ENCODE assay signal across 2 cellular contexts in the genomic region with DNA sequence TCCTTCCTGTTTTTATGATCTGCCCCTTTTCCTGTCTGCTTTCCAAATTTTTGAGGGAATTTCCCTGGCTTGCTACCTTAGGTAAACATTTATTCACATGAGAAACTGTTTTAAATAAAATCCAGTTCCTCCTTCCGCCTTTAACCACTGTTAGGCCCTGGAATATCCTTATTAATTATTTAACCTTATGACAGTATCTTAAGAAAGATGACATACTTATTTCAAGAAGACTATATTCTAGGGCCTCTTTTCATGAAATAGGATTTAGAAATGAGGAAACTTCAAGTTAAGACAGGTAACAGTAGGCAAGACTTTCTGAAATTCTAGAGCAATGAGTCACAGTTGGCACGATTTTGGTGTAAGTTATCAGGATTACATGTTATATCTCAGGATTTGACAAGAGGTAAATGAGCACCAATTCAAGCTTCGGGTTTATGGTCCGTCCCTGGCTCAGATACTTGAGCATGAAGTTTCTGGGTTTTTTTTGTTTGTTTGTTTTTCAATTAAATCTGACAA.
TF ChIP-seq lines count a peak whose summit lies in the region.

No MANE protein-coding gene starts in this region.

TF ChIP-seq in liver, 16 proteins besides CTCF, POLR2A, EP300 and RAD21:
- no peak for TF ChIP-seq ATF3 (IDR thresholded peaks at IDR 0.05)
- no peak for TF ChIP-seq RXRA (IDR thresholded peaks at IDR 0.05)
- TF ChIP-seq JUND (IDR thresholded peaks at IDR 0.05), result no peak
- TF ChIP-seq TAF1 (conservative IDR thresholded peaks at IDR 0.05), result no peak
- TF ChIP-seq NR2F2 (IDR thresholded peaks at IDR 0.05), result no peak
- TF ChIP-seq REST (IDR thresholded peaks at IDR 0.05), result no peak
- no peak for TF ChIP-seq SP1 (IDR thresholded peaks at IDR 0.05)
- TF ChIP-seq FOXA2 (IDR thresholded peaks at IDR 0.05), result no peak
- no peak for TF ChIP-seq HNF4A (conservative IDR thresholded peaks at IDR 0.05)
- no peak for TF ChIP-seq HNF4G (IDR thresholded peaks at IDR 0.05)
- no peak for TF ChIP-seq YY1 (IDR thresholded peaks at IDR 0.05)

TF ChIP-seq in HepG2, 621 proteins besides CTCF, POLR2A, EP300 and RAD21:
- TF ChIP-seq CEBPB (IDR thresholded peaks at IDR 0.05; ENCODE audit: borderline replicate concordance, low read depth, low read length), result no peak
- TF ChIP-seq DDIT3 (CRISPR knock-in tag; IDR thresholded peaks at IDR 0.05), result no peak
- no peak for TF ChIP-seq ATF7 (IDR thresholded peaks at IDR 0.05)
- TF ChIP-seq ATF7 (CRISPR knock-in tag; IDR thresholded peaks at IDR 0.05), result no peak
- no peak for TF ChIP-seq ETV5 (CRISPR knock-in tag; IDR thresholded peaks at IDR 0.05; ENCODE audit: borderline replicate concordance)
